In the genomic region with DNA sequence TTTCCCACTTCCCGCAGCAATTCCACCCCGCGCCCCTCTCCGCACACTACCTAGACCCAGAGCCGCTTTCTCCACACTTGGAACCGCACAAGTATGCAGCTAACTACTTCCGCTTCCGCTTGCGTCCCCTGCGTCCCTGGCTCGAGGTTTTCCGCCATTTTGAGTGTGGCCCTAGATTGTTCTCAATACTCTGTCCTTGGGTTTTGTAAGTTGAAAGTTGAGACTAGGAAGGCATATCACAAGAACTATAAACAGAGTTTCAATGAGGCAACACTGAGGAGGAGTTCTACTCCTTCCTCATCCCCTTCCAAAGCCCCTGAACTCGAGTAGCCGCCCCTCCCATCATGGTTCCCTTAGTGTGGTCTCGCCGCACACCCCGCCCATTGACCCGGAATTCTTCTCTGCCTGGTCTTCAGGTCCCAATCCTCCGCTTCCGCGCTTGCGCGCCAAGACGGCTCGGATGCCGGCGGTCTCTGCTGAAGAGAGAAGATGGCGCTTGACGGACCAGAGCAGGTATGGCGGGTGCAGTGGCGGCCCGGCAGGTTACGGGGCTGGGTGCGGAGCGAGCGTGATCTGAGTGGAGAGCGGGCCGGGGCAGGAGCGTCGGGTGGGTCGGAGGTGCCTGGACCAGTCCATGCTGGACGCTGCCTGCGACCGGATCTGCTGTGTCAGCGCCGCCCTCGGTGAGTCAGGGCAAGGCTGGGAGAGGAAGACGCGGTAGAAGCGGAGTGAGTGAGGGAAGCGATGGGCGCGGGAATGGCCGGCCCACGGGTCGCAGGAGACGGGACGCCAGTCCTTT, we compare ENCODE assay signal across 1 cellular context.
TF ChIP-seq lines count a peak whose summit lies in the region.

Gene FTSJ3, minus strand, starts transcription at position 662 of the 799 bp plus-strand sequence. CDS start 761 bp downstream, outside the sequence.
Gene PSMC5, plus strand, starts transcription at position 430 of the 799 bp plus-strand sequence. Its CDS starts 60 bp downstream, at position 490.

TF ChIP-seq in HepG2, 621 proteins besides CTCF, POLR2A, EP300 and RAD21 (continued from another document and continues in another):
- TF ChIP-seq, protein P1, sequence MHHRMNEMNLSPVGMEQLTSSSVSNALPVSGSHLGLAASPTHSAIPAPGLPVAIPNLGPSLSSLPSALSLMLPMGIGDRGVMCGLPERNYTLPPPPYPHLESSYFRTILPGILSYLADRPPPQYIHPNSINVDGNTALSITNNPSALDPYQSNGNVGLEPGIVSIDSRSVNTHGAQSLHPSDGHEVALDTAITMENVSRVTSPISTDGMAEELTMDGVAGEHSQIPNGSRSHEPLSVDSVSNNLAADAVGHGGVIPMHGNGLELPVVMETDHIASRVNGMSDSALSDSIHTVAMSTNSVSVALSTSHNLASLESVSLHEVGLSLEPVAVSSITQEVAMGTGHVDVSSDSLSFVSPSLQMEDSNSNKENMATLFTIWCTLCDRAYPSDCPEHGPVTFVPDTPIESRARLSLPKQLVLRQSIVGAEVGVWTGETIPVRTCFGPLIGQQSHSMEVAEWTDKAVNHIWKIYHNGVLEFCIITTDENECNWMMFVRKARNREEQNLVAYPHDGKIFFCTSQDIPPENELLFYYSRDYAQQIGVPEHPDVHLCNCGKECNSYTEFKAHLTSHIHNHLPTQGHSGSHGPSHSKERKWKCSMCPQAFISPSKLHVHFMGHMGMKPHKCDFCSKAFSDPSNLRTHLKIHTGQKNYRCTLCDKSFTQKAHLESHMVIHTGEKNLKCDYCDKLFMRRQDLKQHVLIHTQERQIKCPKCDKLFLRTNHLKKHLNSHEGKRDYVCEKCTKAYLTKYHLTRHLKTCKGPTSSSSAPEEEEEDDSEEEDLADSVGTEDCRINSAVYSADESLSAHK (CRISPR knock-in tag; IDR thresholded peaks at IDR 0.05; ENCODE audit: borderline replicate concordance): peak; percentile 84; the same call in 1 of the 2 replicates
- peak; percentile 84 for TF ChIP-seq SP4 (CRISPR knock-in tag; IDR thresholded peaks at IDR 0.05)
- TF ChIP-seq ZNF784 (CRISPR knock-in tag; IDR thresholded peaks at IDR 0.05; ENCODE audit: borderline replicate concordance): peak; percentile 87
- TF ChIP-seq RBM39 (IDR thresholded peaks at IDR 0.05; ENCODE audit: low read depth, low read length, poor library complexity, severe bottlenecking): peak; percentile 79
- peak; percentile 66; the same call in 1 of the 2 replicates for TF ChIP-seq GATA4 (IDR thresholded peaks at IDR 0.05; ENCODE audit: borderline replicate concordance, low read depth)
- TF ChIP-seq ZNF543 (CRISPR knock-in tag; IDR thresholded peaks at IDR 0.05): peak; percentile 95
- no peak for TF ChIP-seq SNRNP70 (IDR thresholded peaks at IDR 0.05; ENCODE audit: low read depth, low read length)
- TF ChIP-seq, protein P2, sequence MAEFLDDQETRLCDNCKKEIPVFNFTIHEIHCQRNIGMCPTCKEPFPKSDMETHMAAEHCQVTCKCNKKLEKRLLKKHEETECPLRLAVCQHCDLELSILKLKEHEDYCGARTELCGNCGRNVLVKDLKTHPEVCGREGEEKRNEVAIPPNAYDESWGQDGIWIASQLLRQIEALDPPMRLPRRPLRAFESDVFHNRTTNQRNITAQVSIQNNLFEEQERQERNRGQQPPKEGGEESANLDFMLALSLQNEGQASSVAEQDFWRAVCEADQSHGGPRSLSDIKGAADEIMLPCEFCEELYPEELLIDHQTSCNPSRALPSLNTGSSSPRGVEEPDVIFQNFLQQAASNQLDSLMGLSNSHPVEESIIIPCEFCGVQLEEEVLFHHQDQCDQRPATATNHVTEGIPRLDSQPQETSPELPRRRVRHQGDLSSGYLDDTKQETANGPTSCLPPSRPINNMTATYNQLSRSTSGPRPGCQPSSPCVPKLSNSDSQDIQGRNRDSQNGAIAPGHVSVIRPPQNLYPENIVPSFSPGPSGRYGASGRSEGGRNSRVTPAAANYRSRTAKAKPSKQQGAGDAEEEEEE (CRISPR knock-in tag; IDR thresholded peaks at IDR 0.05; ENCODE audit: borderline replicate concordance): no peak; the same call in 1 of the 2 replicates
- TF ChIP-seq BORCS8-MEF2B (CRISPR knock-in tag; IDR thresholded peaks at IDR 0.05): peak; percentile 82; the same call in 1 of the 2 replicates
- no peak for TF ChIP-seq ZNF367 (CRISPR knock-in tag; IDR thresholded peaks at IDR 0.05; ENCODE audit: borderline replicate concordance)
- TF ChIP-seq ZNF503 (CRISPR knock-in tag; IDR thresholded peaks at IDR 0.05): peak; percentile 51; the same call in 1 of the 2 replicates
- TF ChIP-seq NFYB (CRISPR knock-in tag; IDR thresholded peaks at IDR 0.05): peak; percentile 44; the same call in 1 of the 2 replicates
- peak; percentile 21 for TF ChIP-seq TBL1XR1 (IDR thresholded peaks at IDR 0.05; ENCODE audit: borderline replicate concordance, low read length, partially characterized antibody)
- no peak for TF ChIP-seq ZNF674 (CRISPR knock-in tag; IDR thresholded peaks at IDR 0.05; ENCODE audit: low read depth)
- TF ChIP-seq, protein P3, sequence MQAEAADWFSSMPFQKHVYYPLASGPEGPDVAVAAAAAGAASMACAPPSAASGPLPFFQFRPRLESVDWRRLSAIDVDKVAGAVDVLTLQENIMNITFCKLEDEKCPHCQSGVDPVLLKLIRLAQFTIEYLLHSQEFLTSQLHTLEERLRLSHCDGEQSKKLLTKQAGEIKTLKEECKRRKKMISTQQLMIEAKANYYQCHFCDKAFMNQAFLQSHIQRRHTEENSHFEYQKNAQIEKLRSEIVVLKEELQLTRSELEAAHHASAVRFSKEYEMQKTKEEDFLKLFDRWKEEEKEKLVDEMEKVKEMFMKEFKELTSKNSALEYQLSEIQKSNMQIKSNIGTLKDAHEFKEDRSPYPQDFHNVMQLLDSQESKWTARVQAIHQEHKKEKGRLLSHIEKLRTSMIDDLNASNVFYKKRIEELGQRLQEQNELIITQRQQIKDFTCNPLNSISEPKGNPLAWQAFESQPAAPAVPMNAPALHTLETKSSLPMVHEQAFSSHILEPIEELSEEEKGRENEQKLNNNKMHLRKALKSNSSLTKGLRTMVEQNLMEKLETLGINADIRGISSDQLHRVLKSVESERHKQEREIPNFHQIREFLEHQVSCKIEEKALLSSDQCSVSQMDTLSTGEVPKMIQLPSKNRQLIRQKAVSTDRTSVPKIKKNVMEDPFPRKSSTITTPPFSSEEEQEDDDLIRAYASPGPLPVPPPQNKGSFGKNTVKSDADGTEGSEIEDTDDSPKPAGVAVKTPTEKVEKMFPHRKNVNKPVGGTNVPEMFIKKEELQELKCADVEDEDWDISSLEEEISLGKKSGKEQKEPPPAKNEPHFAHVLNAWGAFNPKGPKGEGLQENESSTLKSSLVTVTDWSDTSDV (CRISPR knock-in tag; IDR thresholded peaks at IDR 0.05): no peak
- TF ChIP-seq KDM2A (CRISPR knock-in tag; IDR thresholded peaks at IDR 0.05; ENCODE audit: borderline replicate concordance, low read depth): peak; percentile 96
- TF ChIP-seq NR2C2 (CRISPR knock-in tag; IDR thresholded peaks at IDR 0.05; ENCODE audit: borderline replicate concordance): peak; percentile 100
- TF ChIP-seq STAT5B (CRISPR knock-in tag; IDR thresholded peaks at IDR 0.05): no peak
- TF ChIP-seq TBP (CRISPR knock-in tag; IDR thresholded peaks at IDR 0.05): no peak
- TF ChIP-seq IKZF4 (CRISPR knock-in tag; IDR thresholded peaks at IDR 0.05; ENCODE audit: borderline replicate concordance, low read depth, not compliant biosample characterization): peak; percentile 72
- TF ChIP-seq KMT2B (CRISPR knock-in tag; IDR thresholded peaks at IDR 0.05): peak; percentile 91
- TF ChIP-seq ZBTB1 (CRISPR knock-in tag; IDR thresholded peaks at IDR 0.05; ENCODE audit: borderline replicate concordance): peak; percentile 90
- TF ChIP-seq AGO1 (IDR thresholded peaks at IDR 0.05; ENCODE audit: low read depth, low read length, poor library complexity, severe bottlenecking): peak; percentile 75
- TF ChIP-seq SPEN (CRISPR knock-in tag; IDR thresholded peaks at IDR 0.05; ENCODE audit: low read depth): peak; percentile 82
- TF ChIP-seq AKAP8 (CRISPR knock-in tag; IDR thresholded peaks at IDR 0.05): peak; percentile 77; the same call in 1 of the 2 replicates
- TF ChIP-seq TOPORS (CRISPR knock-in tag; IDR thresholded peaks at IDR 0.05): peak; percentile 80; the same call in 1 of the 2 replicates
- peak; percentile 54; the same call in 1 of the 2 replicates for TF ChIP-seq ZNF12 (CRISPR knock-in tag; IDR thresholded peaks at IDR 0.05)
- TF ChIP-seq DMAP1 (CRISPR knock-in tag; IDR thresholded peaks at IDR 0.05): peak; percentile 92
- TF ChIP-seq CSRNP2 (CRISPR knock-in tag; conservative IDR thresholded peaks at IDR 0.05; ENCODE audit: low read depth): no peak
- peak; percentile 89 for TF ChIP-seq ZBTB8A (CRISPR knock-in tag; IDR thresholded peaks at IDR 0.05; ENCODE audit: borderline replicate concordance, low read depth)
- peak; percentile 93 for TF ChIP-seq MEIS1 (CRISPR knock-in tag; IDR thresholded peaks at IDR 0.05; ENCODE audit: borderline replicate concordance)
- TF ChIP-seq MEIS2 (CRISPR knock-in tag; IDR thresholded peaks at IDR 0.05): 0 out of 2 replicates have a peak, but pooled peaks have one; percentile 40
- peak; percentile 96 for TF ChIP-seq MTERF4 (CRISPR knock-in tag; IDR thresholded peaks at IDR 0.05)
- TF ChIP-seq SP5 (CRISPR knock-in tag; IDR thresholded peaks at IDR 0.05; ENCODE audit: borderline replicate concordance, low read depth): peak; percentile 23; the same call in 1 of the 2 replicates
- TF ChIP-seq, protein P4, sequence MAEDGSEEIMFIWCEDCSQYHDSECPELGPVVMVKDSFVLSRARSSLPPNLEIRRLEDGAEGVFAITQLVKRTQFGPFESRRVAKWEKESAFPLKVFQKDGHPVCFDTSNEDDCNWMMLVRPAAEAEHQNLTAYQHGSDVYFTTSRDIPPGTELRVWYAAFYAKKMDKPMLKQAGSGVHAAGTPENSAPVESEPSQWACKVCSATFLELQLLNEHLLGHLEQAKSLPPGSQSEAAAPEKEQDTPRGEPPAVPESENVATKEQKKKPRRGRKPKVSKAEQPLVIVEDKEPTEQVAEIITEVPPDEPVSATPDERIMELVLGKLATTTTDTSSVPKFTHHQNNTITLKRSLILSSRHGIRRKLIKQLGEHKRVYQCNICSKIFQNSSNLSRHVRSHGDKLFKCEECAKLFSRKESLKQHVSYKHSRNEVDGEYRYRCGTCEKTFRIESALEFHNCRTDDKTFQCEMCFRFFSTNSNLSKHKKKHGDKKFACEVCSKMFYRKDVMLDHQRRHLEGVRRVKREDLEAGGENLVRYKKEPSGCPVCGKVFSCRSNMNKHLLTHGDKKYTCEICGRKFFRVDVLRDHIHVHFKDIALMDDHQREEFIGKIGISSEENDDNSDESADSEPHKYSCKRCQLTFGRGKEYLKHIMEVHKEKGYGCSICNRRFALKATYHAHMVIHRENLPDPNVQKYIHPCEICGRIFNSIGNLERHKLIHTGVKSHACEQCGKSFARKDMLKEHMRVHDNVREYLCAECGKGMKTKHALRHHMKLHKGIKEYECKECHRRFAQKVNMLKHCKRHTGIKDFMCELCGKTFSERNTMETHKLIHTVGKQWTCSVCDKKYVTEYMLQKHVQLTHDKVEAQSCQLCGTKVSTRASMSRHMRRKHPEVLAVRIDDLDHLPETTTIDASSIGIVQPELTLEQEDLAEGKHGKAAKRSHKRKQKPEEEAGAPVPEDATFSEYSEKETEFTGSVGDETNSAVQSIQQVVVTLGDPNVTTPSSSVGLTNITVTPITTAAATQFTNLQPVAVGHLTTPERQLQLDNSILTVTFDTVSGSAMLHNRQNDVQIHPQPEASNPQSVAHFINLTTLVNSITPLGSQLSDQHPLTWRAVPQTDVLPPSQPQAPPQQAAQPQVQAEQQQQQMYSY (CRISPR knock-in tag; IDR thresholded peaks at IDR 0.05): peak; percentile 89
- TF ChIP-seq MIXL1 (CRISPR knock-in tag; IDR thresholded peaks at IDR 0.05): no peak; the same call in 1 of the 2 replicates
- no peak for TF ChIP-seq PTBP1 (IDR thresholded peaks at IDR 0.05; ENCODE audit: low read depth, low read length, poor library complexity, severe bottlenecking)
- TF ChIP-seq ELF4 (CRISPR knock-in tag; IDR thresholded peaks at IDR 0.05; ENCODE audit: borderline replicate concordance): peak; percentile 80; the same call in 1 of the 2 replicates
- peak; percentile 82; the same call in 1 of the 2 replicates for TF ChIP-seq WIZ (CRISPR knock-in tag; IDR thresholded peaks at IDR 0.05)
- peak; percentile 83 for TF ChIP-seq BRCA1 (CRISPR knock-in tag; IDR thresholded peaks at IDR 0.05)
- no peak for TF ChIP-seq ZNF20 (CRISPR knock-in tag; IDR thresholded peaks at IDR 0.05)
- TF ChIP-seq TARDBP (CRISPR knock-in tag; IDR thresholded peaks at IDR 0.05): peak; percentile 71
- peak; percentile 97; the same call in 1 of the 2 replicates for TF ChIP-seq PAWR (CRISPR knock-in tag; IDR thresholded peaks at IDR 0.05; ENCODE audit: borderline replicate concordance)
